Comparison of ENCODE assay signal across 15 cellular contexts in genomic region chr1:60746278-60746761, GRCh38.
DNase-seq lines count a peak whose midpoint lies in the region; ATAC-seq lines count a peak whose summit lies in the region.
"Had no signal": no experiment of that assay in that cellular context is flagged by ENCODE, and none has a peak within 500 bp of the region (broad histone marks: within the 10 kb centered on the region; RNA-seq: fewer than 3 reads in every experiment).

No MANE protein-coding gene starts in this region.

- intact Hi-C loops in Right ventricle myocardium inferior (cut with DNase I): no loop called here
- intact Hi-C loops in activated CD4-positive, alpha-beta T cell treated with anti-CD3 and anti-CD28 coated beads, Interleukin-2, amount 10 ng/mL, durations not matched to agents 24 days and 14 days (cut with micrococcal nuclease): no loop called here

- no peaks in the 10 kb centered on the region for H3K9me3 ChIP-seq in GM23248 (ENCODE audit: low read depth)
- H3K9me3 ChIP-seq: gastrocnemius medialis had no signal

- no peaks in the 10 kb centered on the region for H3K4me1 ChIP-seq in GM23248 (ENCODE audit: insufficient read depth)

- H3K4me3 Mint-ChIP-seq in activated CD4-positive, alpha-beta T cell treated with anti-CD3 and anti-CD28 coated beads, Interleukin-2, amount 10 ng/mL, durations not matched to agents 24 days and 14 days: no peak overlapping the region
- H3K4me3 Mint-ChIP-seq: B cell; stimulated activated naive B cell treated with anti-CD40 and anti-IgM and Interleukin-4, amounts not matched to agents 10 μg/mL and 1 μg/mL and 100 μg/mL, for 72 hours had no signal

- no peaks in the 10 kb centered on the region for H3K36me3 Mint-ChIP-seq in activated CD4-positive, alpha-beta T cell treated with anti-CD3 and anti-CD28 coated beads, Interleukin-2, amount 10 ng/mL, durations not matched to agents 24 days and 14 days (ENCODE audit: low read depth)
- H3K36me3 Mint-ChIP-seq: stimulated activated naive B cell treated with anti-CD40 and anti-IgM and Interleukin-4, amounts not matched to agents 10 μg/mL and 1 μg/mL and 100 μg/mL, for 72 hours had no signal

- H3K4me1 Mint-ChIP-seq in activated CD4-positive, alpha-beta T cell treated with anti-CD3 and anti-CD28 coated beads, Interleukin-2, amount 10 ng/mL, durations not matched to agents 24 days and 14 days: no peaks in the 10 kb centered on the region
- H3K4me1 Mint-ChIP-seq: B cell; stimulated activated naive B cell treated with anti-CD40 and anti-IgM and Interleukin-4, amounts not matched to agents 10 μg/mL and 1 μg/mL and 100 μg/mL, for 72 hours had no signal

- no peak overlapping the region for H3K27ac Mint-ChIP-seq in activated CD4-positive, alpha-beta T cell treated with anti-CD3 and anti-CD28 coated beads, Interleukin-2, amount 10 ng/mL, durations not matched to agents 24 days and 14 days
- H3K27ac Mint-ChIP-seq: B cell; progenitor cell of endocrine pancreas; stimulated activated naive B cell treated with anti-CD40 and anti-IgM and Interleukin-4, amounts not matched to agents 10 μg/mL and 1 μg/mL and 100 μg/mL, for 72 hours had no signal

- no peaks in the 10 kb centered on the region for H3K27me3 ChIP-seq in GM23248 (replicated peaks; ENCODE audit: insufficient read depth)
- H3K27me3 ChIP-seq: gastrocnemius medialis had no signal

- no peaks in the 10 kb centered on the region for H3K27me3 Mint-ChIP-seq in activated CD4-positive, alpha-beta T cell treated with anti-CD3 and anti-CD28 coated beads, Interleukin-2, amount 10 ng/mL, durations not matched to agents 24 days and 14 days
- H3K27me3 Mint-ChIP-seq: B cell; progenitor cell of endocrine pancreas; stimulated activated naive B cell treated with anti-CD40 and anti-IgM and Interleukin-4, amounts not matched to agents 10 μg/mL and 1 μg/mL and 100 μg/mL, for 72 hours had no signal

- no peak overlapping the region for H3K27ac ChIP-seq in GM23248

- H2AFZ ChIP-seq in GM23248: no peak overlapping the region

- H4K20me1 ChIP-seq in GM23248 (ENCODE audit: insufficient read depth): no peaks in the 10 kb centered on the region

- H3K4me2 ChIP-seq in GM23248 (ENCODE audit: unreplicated experiment): no peak overlapping the region

- H3K4me3 ChIP-seq in GM23248: no peak overlapping the region
- H3K4me3 ChIP-seq: gastrocnemius medialis had no signal

- in situ Hi-C loops in GM23248 (cut with MboI): no loop called here

- no peaks in the 10 kb centered on the region for H3K36me3 ChIP-seq in GM23248 (ENCODE audit: low read depth)
- H3K36me3 ChIP-seq: gastrocnemius medialis had no signal

- DNase-seq in LHCN-M2 (ENCODE audit: low read depth): peak; percentile 83
- peak; percentile 35 for DNase-seq in NCI-H774 (lab: John Stamatoyannopoulos, UW)
- DNase-seq in Right ventricle myocardium inferior (ENCODE audit: missing footprints): peak; percentile 70
- peak; percentile 29 for DNase-seq in occipital lobe (lab: John Stamatoyannopoulos, UW)
- no peak for DNase-seq in stimulated activated naive CD4-positive, alpha-beta T cell (lab: John Stamatoyannopoulos, UW)
- no peak for DNase-seq in activated CD4-positive, alpha-beta T cell treated with anti-CD3 and anti-CD28 coated beads, Interleukin-2, amount 10 ng/mL, durations not matched to agents 24 days and 14 days
- no peak for DNase-seq in GM23248
- DNase-seq: activated CD8-positive, alpha-beta memory T cell treated with anti-CD3 and anti-CD28 coated beads, Interleukin-2, amount 50 U/mL, for 4 hours; effector CD4-positive, alpha-beta T cell; gastrocnemius medialis; stimulated activated CD4-positive, alpha-beta T cell treated with anti-CD3 and anti-CD28 coated beads, Interleukin-4, amount 100 ng/mL, for 1 hour; stimulated activated naive B cell treated with anti-CD40 and anti-IgM and Interleukin-4, amounts not matched to agents 10 μg/mL and 1 μg/mL and 100 μg/mL, for 72 hours had no signal

- H3F3A ChIP-seq in GM23248 (ENCODE audit: insufficient read depth): no peaks in the 10 kb centered on the region

- ATAC-seq in Right ventricle myocardium inferior (peak; percentile 67), GM18868 (IDR thresholded peaks at IDR 0.05; ENCODE audit: unreplicated experiment) (no peak)
- ATAC-seq: gastrocnemius medialis; stimulated activated naive B cell treated with anti-CD40 and anti-IgM and Interleukin-4, amounts not matched to agents 10 μg/mL and 1 μg/mL and 100 μg/mL, for 72 hours had no signal

- H3K9me3 Mint-ChIP-seq in activated CD4-positive, alpha-beta T cell treated with anti-CD3 and anti-CD28 coated beads, Interleukin-2, amount 10 ng/mL, durations not matched to agents 24 days and 14 days: no peaks in the 10 kb centered on the region
- H3K9me3 Mint-ChIP-seq: stimulated activated naive B cell treated with anti-CD40 and anti-IgM and Interleukin-4, amounts not matched to agents 10 μg/mL and 1 μg/mL and 100 μg/mL, for 72 hours had no signal

- H3K9ac ChIP-seq in GM23248: no peak overlapping the region

- H3K79me2 ChIP-seq in GM23248 (ENCODE audit: insufficient read depth): no peaks in the 10 kb centered on the region

- no peaks in the 10 kb centered on the region for H3K9me2 ChIP-seq in GM23248 (ENCODE audit: insufficient read depth)

- WGBS in GM23248 (ENCODE audit: low coverage in 1 of 2, low lambda C conversion rate in 2 of 2, missing lambda C conversion rate in 2 of 2), 2 experiments: 36 to 40% methylated on average over 11 of the region's 11 CpGs

Comparison
In these comparisons a context has a peak if more than half of its experiments do, and no peak if none do; other contexts are left out.
1. DNase-seq: peak in LHCN-M2 (single experiment), NCI-H774 (single experiment), Right ventricle myocardium inferior (single experiment) and occipital lobe (single experiment); none in stimulated activated naive CD4-positive, alpha-beta T cell (0 of 6), activated CD4-positive, alpha-beta T cell treated with anti-CD3 and anti-CD28 coated beads, Interleukin-2, amount 10 ng/mL, durations not matched to agents 24 days and 14 days (single experiment) and GM23248 (single experiment).